7 cellular contexts compared by ENCODE assay signal in genomic region chr5:133967715-133968056, GRCh38. TPM values are rescaled to one million over a fixed set of nuclear protein-coding genes. Genes with fewer than 3 reads are reported as not detected.
DNase-seq lines count a peak whose midpoint lies in the region; ATAC-seq and TF ChIP-seq lines count a peak whose summit lies in the region.

No MANE protein-coding gene starts in this region.

- H3K27ac ChIP-seq in VCaP, result peak overlapping the region; percentile 84

- no peak for DNase-seq in HFFc6
- DNase-seq in fibroblast of the aortic adventitia (ENCODE audit: low read depth), result peak; percentile 50
- no peak for DNase-seq in omental fat pad (ENCODE audit: low spot score)
- DNase-seq in activated gamma-delta T cell (lab: John Stamatoyannopoulos, UW), result no peak
- DNase-seq in mucosa of gallbladder (ENCODE audit: low spot score), result no peak
- DNase-seq in HuH-7 (ENCODE audit: low spot score), result no peak

- peaks cover 65% of the 10 kb centered on the region for H3K4me1 Mint-ChIP-seq in HFFc6 (ENCODE audit: low read depth)

- peak overlapping the region; percentile 95 for H3K4me3 ChIP-seq in fibroblast of the aortic adventitia (ENCODE audit: low read depth, low read length)

- ATAC-seq in omental fat pad (ENCODE audit: low FRiP score), result peak; percentile 66

- peak overlapping the region; percentile 97 for H3K27ac Mint-ChIP-seq in HFFc6

- peaks cover 5% of the 10 kb centered on the region for H3K27me3 Mint-ChIP-seq in HFFc6 (ENCODE audit: insufficient read depth)

- TF ChIP-seq CTCF in HFFc6 (IDR thresholded peaks at IDR 0.05) (no peak), VCaP (conservative IDR thresholded peaks at IDR 0.05) (no peak), fibroblast of the aortic adventitia (IDR thresholded peaks at IDR 0.05; ENCODE audit: insufficient read depth, low read length) (no peak), omental fat pad (IDR thresholded peaks at IDR 0.05) (no peak)

- H3K9me3 Mint-ChIP-seq in HFFc6, result peaks cover 6% of the 10 kb centered on the region

- H3K4me3 Mint-ChIP-seq in HFFc6, result peak overlapping the region; percentile 98

- H3K36me3 Mint-ChIP-seq in HFFc6 (ENCODE audit: low read depth), result peaks cover 51% of the 10 kb centered on the region

RNA-seq across cellular contexts. Expression of gene C5orf15, which starts 0.7 kb away (rescaled TPM):
- total RNA-seq in HFFc6 (2021; fragmentation: NEBNext Ultra II Directional; extraction: Animal tissue kit (Norgen Biotek cat#: 25700)), result 10 to 100 TPM; 46.2 to 63.5 (median 57.2) TPM
- total RNA-seq in fibroblast of the aortic adventitia (ENCODE audit: low replicate concordance), result 31.1 and 66.6 TPM in 2 replicates
- total RNA-seq in omental fat pad, result 10 to 100 TPM; 31.3 to 53.1 (median 41.2) TPM
- 39.0 TPM for total RNA-seq in mucosa of gallbladder

RNA-seq across cellular contexts. Expression of gene VDAC1, which starts 37.1 kb away (rescaled TPM):
- total RNA-seq in HFFc6 (2021; fragmentation: NEBNext Ultra II Directional; extraction: Animal tissue kit (Norgen Biotek cat#: 25700)), result 100 to 1,000 TPM; 276 to 324 (median 316) TPM
- total RNA-seq in fibroblast of the aortic adventitia (ENCODE audit: low replicate concordance) (91.3 and 277 TPM in 2 replicates), omental fat pad (100 to 1,000 TPM in 3 of 4 donors, 10 to 100 TPM in 1; 83.4 to 182 (median 150) TPM), mucosa of gallbladder (222 TPM)
